ENCODE assay signal across 8 cellular contexts in genomic region chr6:89829591-89830384, GRCh38. TPM values are rescaled to one million over a fixed set of nuclear protein-coding genes. Genes with fewer than 3 reads are reported as not detected.
DNase-seq lines count a peak whose midpoint lies in the region; ATAC-seq and TF ChIP-seq lines count a peak whose summit lies in the region.

TSS of gene CASP8AP2 (plus strand) at chr6:89829880.

- H3K4me3 Mint-ChIP-seq in glutamatergic neuron (ENCODE audit: unreplicated experiment): peak within 1 kb of the TSS; percentile 98
- H3K4me3 Mint-ChIP-seq in osteocyte (ENCODE audit: unreplicated experiment): peak within 1 kb of the TSS; percentile 99

- H3K9me3 Mint-ChIP-seq in activated naive CD4-positive, alpha-beta T cell treated with anti-CD3 and anti-CD28 coated beads, Interleukin-2, amount 50 U/mL, for 72 hours: no peaks in the 10 kb centered on the region
- no peaks in the 10 kb centered on the region for H3K9me3 Mint-ChIP-seq in glutamatergic neuron (ENCODE audit: unreplicated experiment)
- H3K9me3 Mint-ChIP-seq in osteocyte (ENCODE audit: unreplicated experiment): no peaks in the 10 kb centered on the region

- WGBS in thymus: under 1% methylated on average over 44 of the region's 44 CpGs

- no peaks in the 10 kb centered on the region for H3K36me3 ChIP-seq in thymus (ENCODE audit: control insufficient read depth, insufficient read depth)

- TF ChIP-seq CTCF in glutamatergic neuron (IDR thresholded peaks at IDR 0.05; ENCODE audit: partially characterized antibody, unreplicated experiment) (no peak), osteocyte (IDR thresholded peaks at IDR 0.05) (no peak)

- H3K27ac Mint-ChIP-seq in activated naive CD4-positive, alpha-beta T cell treated with anti-CD3 and anti-CD28 coated beads, Interleukin-2, amount 50 U/mL, for 72 hours: peak within 1 kb of the TSS; percentile 88 to 98
- H3K27ac Mint-ChIP-seq in glutamatergic neuron (ENCODE audit: unreplicated experiment) (peak within 1 kb of the TSS; percentile 84), osteocyte (ENCODE audit: unreplicated experiment) (peak within 1 kb of the TSS; percentile 94)

- H3K27me3 ChIP-seq in thymus (ENCODE audit: control insufficient read depth, insufficient read depth): no peaks in the 10 kb centered on the region

- peaks cover 35 to 44% of the 10 kb centered on the region in 2 donors for H3K36me3 Mint-ChIP-seq in activated naive CD4-positive, alpha-beta T cell treated with anti-CD3 and anti-CD28 coated beads, Interleukin-2, amount 50 U/mL, for 72 hours
- H3K36me3 Mint-ChIP-seq in glutamatergic neuron (ENCODE audit: unreplicated experiment): no peaks in the 10 kb centered on the region
- H3K36me3 Mint-ChIP-seq in osteocyte (ENCODE audit: unreplicated experiment): peaks cover 11% of the 10 kb centered on the region

- peaks cover 4% of the 10 kb centered on the region for H3K4me1 ChIP-seq in thymus (ENCODE audit: control insufficient read depth, insufficient read depth, low read length)

- H3K4me3 ChIP-seq in GM08714 (ENCODE audit: low read length) (peak within 1 kb of the TSS; percentile 89), thymus (ENCODE audit: low read length) (peak within 1 kb of the TSS; percentile 88)

- H3K9me3 ChIP-seq in thymus (ENCODE audit: control insufficient read depth): no peaks in the 10 kb centered on the region

- peaks cover 4% of the 10 kb centered on the region for H3K4me1 Mint-ChIP-seq in glutamatergic neuron (ENCODE audit: low read depth, unreplicated experiment)
- peaks cover 13% of the 10 kb centered on the region for H3K4me1 Mint-ChIP-seq in osteocyte (ENCODE audit: unreplicated experiment)

- peak; percentile 98 for ATAC-seq in HG02610 (IDR thresholded peaks at IDR 0.05; ENCODE audit: unreplicated experiment)
- ATAC-seq in activated naive CD4-positive, alpha-beta T cell treated with anti-CD3 and anti-CD28 coated beads, Interleukin-2, amount 50 U/mL, for 72 hours: peak; percentile 98

- H3K27me3 Mint-ChIP-seq in glutamatergic neuron (ENCODE audit: unreplicated experiment) (no peaks in the 10 kb centered on the region), osteocyte (ENCODE audit: unreplicated experiment) (no peaks in the 10 kb centered on the region)

- DNase-seq in NCI-H1092 treated with DMSO at 0.1 percent for 48 hours (lab: John Stamatoyannopoulos, UW) (peak; percentile 97), SKM-1 (lab: John Stamatoyannopoulos, UW; ENCODE audit: unreplicated experiment) (peak; percentile 99), glutamatergic neuron (peak; percentile 85), osteocyte (ENCODE audit: extremely low spot score, unreplicated experiment) (peak; percentile 97)
- DNase-seq in activated naive CD4-positive, alpha-beta T cell treated with anti-CD3 and anti-CD28 coated beads, Interleukin-2, amount 50 U/mL, for 72 hours (ENCODE audit: low spot score in 2 of 2): peak; percentile 88 to 95

- H3K27ac ChIP-seq in thymus (ENCODE audit: low read depth): peak within 1 kb of the TSS; percentile 92

RNA-seq across cellular contexts. Expression of gene CASP8AP2, which starts in this region (rescaled TPM):
- total RNA-seq in activated naive CD4-positive, alpha-beta T cell treated with anti-CD3 and anti-CD28 coated beads, Interleukin-2, amount 50 U/mL, for 72 hours: 10 to 100 TPM; 33.7 to 37.5 TPM
- total RNA-seq in glutamatergic neuron (ENCODE audit: unreplicated experiment) (20.3 TPM), osteocyte (15.0 and 15.2 TPM in 2 replicates)
- polyA plus RNA-seq in thymus: 9.4 TPM

Comparison
In these comparisons a context has a peak if more than half of its experiments do, and no peak if none do; other contexts are left out.
1. Peak in every context shown above with its lines: DNase-seq, ATAC-seq, H3K4me3 ChIP-seq and H3K27ac ChIP-seq.